Comparison of ENCODE assay signal across 22 cellular contexts in genomic region chr2:100921685-100922161, GRCh38.
DNase-seq lines count a peak whose midpoint lies in the region; ATAC-seq and TF ChIP-seq lines count a peak whose summit lies in the region.
"Had no signal": no experiment of that assay in that cellular context is flagged by ENCODE, and none has a peak within 500 bp of the region (broad histone marks: within the 10 kb centered on the region; RNA-seq: fewer than 3 reads in every experiment).

No MANE protein-coding gene starts in this region.

- H3K27ac Mint-ChIP-seq in nephron progenitor cell: no peak overlapping the region
- H3K27ac Mint-ChIP-seq: activated CD4-positive, alpha-beta T cell treated with anti-CD3 and anti-CD28 coated beads, Interleukin-2, amount 10 ng/mL, durations not matched to agents 7 days and 5 days; activated CD8-positive, alpha-beta memory T cell treated with anti-CD3 and anti-CD28 coated beads, Interleukin-2, amount 10 ng/mL, durations not matched to agents 7 days and 5 days; CD4-positive, CD25-positive, alpha-beta regulatory T cell; GM23338 had no signal

- H3K27ac ChIP-seq in foreskin keratinocyte: no peak overlapping the region
- H3K27ac ChIP-seq: ascending aorta, SJCRH30, VCaP had no signal

- peak; percentile 73 for ATAC-seq in foreskin keratinocyte
- ATAC-seq: activated CD8-positive, alpha-beta memory T cell treated with anti-CD3 and anti-CD28 coated beads, Interleukin-2, amount 10 ng/mL, durations not matched to agents 7 days and 5 days; GM23338; Panc1 had no signal

- TF ChIP-seq CTCF in choroid plexus epithelial cell (conservative IDR thresholded peaks at IDR 0.05; ENCODE audit: low read depth, low read length) (no peak), foreskin keratinocyte (conservative IDR thresholded peaks at IDR 0.05) (no peak), nephron progenitor cell (IDR thresholded peaks at IDR 0.05) (no peak)

- peaks cover 5% of the 10 kb centered on the region for H3K4me1 ChIP-seq in foreskin keratinocyte
- H3K4me1 ChIP-seq: SJCRH30 had no signal

- no peak overlapping the region for H3K4me3 ChIP-seq in choroid plexus epithelial cell (ENCODE audit: low read depth, low read length)
- H3K4me3 ChIP-seq: ascending aorta, GM23338, SJCRH30 had no signal

- peaks cover 20% of the 10 kb centered on the region for H3K27me3 Mint-ChIP-seq in nephron progenitor cell (ENCODE audit: low read depth, poor library complexity)
- H3K27me3 Mint-ChIP-seq: activated CD4-positive, alpha-beta T cell treated with anti-CD3 and anti-CD28 coated beads, Interleukin-2, amount 10 ng/mL, durations not matched to agents 7 days and 5 days had no signal

- no peak overlapping the region for H3K4me3 Mint-ChIP-seq in nephron progenitor cell
- H3K4me3 Mint-ChIP-seq: activated CD4-positive, alpha-beta T cell treated with anti-CD3 and anti-CD28 coated beads, Interleukin-2, amount 10 ng/mL, durations not matched to agents 7 days and 5 days; activated CD8-positive, alpha-beta memory T cell treated with anti-CD3 and anti-CD28 coated beads, Interleukin-2, amount 10 ng/mL, durations not matched to agents 7 days and 5 days; CD4-positive, CD25-positive, alpha-beta regulatory T cell; GM23338 had no signal

- H3K4me1 Mint-ChIP-seq in nephron progenitor cell: peaks cover 18% of the 10 kb centered on the region

- H3K36me3 Mint-ChIP-seq in nephron progenitor cell (ENCODE audit: low read depth): no peaks in the 10 kb centered on the region
- H3K36me3 Mint-ChIP-seq: activated CD8-positive, alpha-beta memory T cell treated with anti-CD3 and anti-CD28 coated beads, Interleukin-2, amount 10 ng/mL, durations not matched to agents 7 days and 5 days; CD4-positive, CD25-positive, alpha-beta regulatory T cell had no signal

- no peaks in the 10 kb centered on the region for H3K27me3 ChIP-seq in foreskin keratinocyte
- H3K27me3 ChIP-seq: ascending aorta, SJCRH30 had no signal

- DNase-seq in CMK (ENCODE audit: low read depth) (peak; percentile 36), RPMI7951 (ENCODE audit: low read depth) (peak; percentile 10), choroid plexus epithelial cell (ENCODE audit: low read depth) (peak; percentile 40), foreskin keratinocyte (peak; percentile 64 to 83), nephron progenitor cell (no peak), NCI-H2029 (lab: John Stamatoyannopoulos, UW) (no peak), SHP77 (lab: John Stamatoyannopoulos, UW) (no peak)
- DNase-seq in activated CD4-positive, alpha-beta T cell treated with anti-CD3 and anti-CD28 coated beads for 1 hour: no peak
- DNase-seq: activated CD4-positive, alpha-beta T cell treated with anti-CD3 and anti-CD28 coated beads, Interleukin-2, amount 10 ng/mL, durations not matched to agents 7 days and 5 days; activated naive CD4-positive, alpha-beta T cell treated with anti-CD3 and anti-CD28 coated beads, Interleukin-2, amount 50 U/mL, for 16 hours; CD4-positive, CD25-positive, alpha-beta regulatory T cell; cerebellar nuclear complex; hippocampal formation; NCI-H1092 treated with DMSO at 0.1 percent for 48 hours; NCI-H2081; NK-92 treated with Interleukin-12 subunit alpha and Interleukin-12 subunit beta, amount 100 ng/mL, for 24 hours; SJCRH30 had no signal

- H3K9me3 Mint-ChIP-seq in nephron progenitor cell: no peaks in the 10 kb centered on the region
- H3K9me3 Mint-ChIP-seq: activated CD4-positive, alpha-beta T cell treated with anti-CD3 and anti-CD28 coated beads, Interleukin-2, amount 10 ng/mL, durations not matched to agents 7 days and 5 days; GM23338 had no signal

Comparison
In these comparisons a context has a peak if more than half of its experiments do, and no peak if none do; other contexts are left out.
1. DNase-seq: peak in CMK (single experiment), RPMI7951 (single experiment), choroid plexus epithelial cell (single experiment) and foreskin keratinocyte (2 of 2); none in activated CD4-positive, alpha-beta T cell treated with anti-CD3 and anti-CD28 coated beads for 1 hour (single experiment), nephron progenitor cell (single experiment), NCI-H2029 (single experiment) and SHP77 (0 of 2).